Comparison of ENCODE assay signal across 9 cellular contexts in the genomic region with DNA sequence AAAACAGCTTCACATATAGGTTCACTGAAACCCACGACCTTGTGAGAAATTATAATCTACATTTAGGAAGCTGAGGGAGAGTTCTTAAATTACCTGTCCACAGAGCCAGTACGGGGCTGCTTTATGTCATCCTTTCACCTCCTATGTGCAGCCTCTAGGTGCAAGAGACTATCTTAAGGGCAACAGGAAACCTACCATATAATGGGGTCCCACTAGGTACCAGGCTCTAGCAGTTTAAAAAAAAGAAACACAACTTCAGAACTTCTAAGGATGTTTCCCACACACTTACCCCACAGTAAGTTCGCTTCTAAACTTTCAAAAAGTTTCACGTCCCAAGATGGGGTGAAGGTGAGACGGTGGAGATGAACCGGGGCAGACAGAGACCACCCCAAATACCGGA. TPM values are rescaled to one million over a fixed set of nuclear protein-coding genes. Genes with fewer than 3 reads are reported as not detected.
A peak's percentile ranks its signal among the peaks of the same experiment; 100 is the strongest.
DNase-seq lines count a peak whose midpoint lies in the region; ATAC-seq, FAIRE-seq and TF ChIP-seq lines count a peak whose summit lies in the region.
"Had no signal": no experiment of that assay in that cellular context is flagged by ENCODE, and none has a peak within 500 bp of the region (broad histone marks: within the 10 kb centered on the region; RNA-seq: fewer than 3 reads in every experiment).

No MANE protein-coding gene starts in this region.

- no peaks in the 10 kb centered on the region for H3K9me3 ChIP-seq in MG63
- no peaks in the 10 kb centered on the region for H3K9me3 ChIP-seq in small intestine (ENCODE audit: control insufficient read depth, low read depth)

- H3K4me3 ChIP-seq in AG09309 (ENCODE audit: control insufficient read depth, low read depth, low read length): peak overlapping the region; percentile 26; the same call in 1 of the 2 replicates
- H3K4me3 ChIP-seq in MG63: peak overlapping the region; percentile 42
- H3K4me3 ChIP-seq in fibroblast of pulmonary artery (replicated peaks; ENCODE audit: low read depth, low read length): peak overlapping the region; percentile 54
- H3K4me3 ChIP-seq in retinal pigment epithelial cell (ENCODE audit: low read length): peak overlapping the region; percentile 81
- H3K4me3 ChIP-seq in small intestine (ENCODE audit: low read depth in 1 of 2, low read length in 2 of 2): peak overlapping the region in 1 of 2 donors; percentile 68

- WGBS in small intestine, 3 donors: 5 to 14% (median 9%) methylated on average over 7 of the region's 7 CpGs

- H3K36me3 ChIP-seq in MG63 (no peaks in the 10 kb centered on the region), small intestine (ENCODE audit: control insufficient read depth in 2 of 2, insufficient read depth in 2 of 2, low read length in 2 of 2) (no peaks in the 10 kb centered on the region)

- H3K4me1 ChIP-seq in small intestine (ENCODE audit: control insufficient read depth in 2 of 2, insufficient read depth in 1 of 2, low read depth in 1 of 2, low read length in 1 of 2): peaks cover 0 to 2% of the 10 kb centered on the region in 2 donors

- ATAC-seq in GM19455 (IDR thresholded peaks at IDR 0.05; ENCODE audit: unreplicated experiment): peak; percentile 25
- ATAC-seq in activated CD4-positive, CD25-positive, alpha-beta regulatory T cell treated with anti-CD3 and anti-CD28 coated beads, Interleukin-2, amount 50 U/mL, for 24 hours: no peak

- H3K27me3 ChIP-seq in MG63 (no peaks in the 10 kb centered on the region), small intestine (ENCODE audit: control insufficient read depth in 2 of 2, insufficient read depth in 2 of 2, low read length in 2 of 2) (peaks cover 0 to 3% of the 10 kb centered on the region in 2 donors)

- H3K27ac ChIP-seq in small intestine (ENCODE audit: low read depth in 1 of 2, low read length in 1 of 2): no peak overlapping the region

- FAIRE-seq in small intestine (lab: Jason Lieb, UNC): no peak
- FAIRE-seq: endometrium had no signal

- DNase-seq in AG09309 (ENCODE audit: low read depth) (no peak), MG63 (no peak), fibroblast of pulmonary artery (ENCODE audit: low read depth) (no peak), retinal pigment epithelial cell (ENCODE audit: low read depth) (no peak), small intestine (no peak), GOT3 (lab: John Stamatoyannopoulos, UW) (no peak)

- TF ChIP-seq CTCF in AG09309 (IDR thresholded peaks at IDR 0.05; ENCODE audit: control insufficient read depth, insufficient read depth, low read depth, low read length, missing control alignments): no peak
- TF ChIP-seq CTCF in fibroblast of pulmonary artery (IDR thresholded peaks at IDR 0.05; ENCODE audit: low read length, missing control alignments): no peak
- no peak for TF ChIP-seq CTCF in retinal pigment epithelial cell (conservative IDR thresholded peaks at IDR 0.05; ENCODE audit: low read depth, low read length)

RNA-seq across cellular contexts. Expression of a gene that starts 0.6 kb away (rescaled TPM):
- 1.4 and 1.8 TPM in 2 replicates for total RNA-seq in MG63 (2014; rRNA removed; shearing (Covaris generic); ENCODE audit: low replicate concordance)
- 1 to 10 TPM in 2 of 3 donors, under 1 TPM in 1; 0.89 to 2.6 (median 2.4) TPM for polyA plus RNA-seq in small intestine
